ENCODE assay signal across 16 cellular contexts in genomic region chr4:24513718-24514117, GRCh38.
"Had no signal": no experiment of that assay in that cellular context is flagged by ENCODE, and none has a peak within 500 bp of the region (broad histone marks: within the 10 kb centered on the region; RNA-seq: fewer than 3 reads in every experiment).

No MANE protein-coding gene starts in this region.

- ATAC-seq: body of pancreas; foreskin keratinocyte; naive thymus-derived CD4-positive, alpha-beta T cell had no signal

- H3K9me3 Mint-ChIP-seq: activated CD4-positive, alpha-beta T cell treated with anti-CD3 and anti-CD28 coated beads, Interleukin-2, amount 10 ng/mL, durations not matched to agents 24 days and 14 days; activated naive CD4-positive, alpha-beta T cell treated with anti-CD3 and anti-CD28 coated beads, Interleukin-2, amount 50 U/mL, for 24 hours; endodermal cell; naive thymus-derived CD4-positive, alpha-beta T cell; stimulated activated naive CD8-positive, alpha-beta T cell treated with anti-CD3 and anti-CD28 coated beads, Interleukin-15, Interleukin-2, amounts not matched to agents 100 ng/mL and 50 ng/mL, for 24 hours had no signal

- H3K4me3 Mint-ChIP-seq: activated CD4-positive, alpha-beta T cell treated with anti-CD3 and anti-CD28 coated beads, Interleukin-2, amount 10 ng/mL, durations not matched to agents 24 days and 14 days; activated naive CD4-positive, alpha-beta T cell treated with anti-CD3 and anti-CD28 coated beads, Interleukin-2, amount 50 U/mL, for 24 hours; endodermal cell; naive thymus-derived CD4-positive, alpha-beta T cell; stimulated activated naive CD8-positive, alpha-beta T cell treated with anti-CD3 and anti-CD28 coated beads, Interleukin-15, Interleukin-2, amounts not matched to agents 100 ng/mL and 50 ng/mL, for 24 hours had no signal

- DNase-seq: activated CD4-positive, alpha-beta T cell treated with anti-CD3 and anti-CD28 coated beads, Interleukin-2, amount 10 ng/mL, durations not matched to agents 24 days and 14 days; activated CD8-positive, alpha-beta memory T cell treated with anti-CD3 and anti-CD28 coated beads, Interleukin-2, amount 50 U/mL, for 4 hours; activated effector memory CD4-positive, alpha-beta T cell treated with anti-CD3 and anti-CD28 coated beads, Interleukin-2, amount 50 U/mL, for 16 hours; activated T-cell treated with anti-CD3 and anti-CD28 coated beads, Interleukin-2, amount 50 U/mL, for 48 hours; body of pancreas; dorsolateral prefrontal cortex; endodermal cell; foreskin keratinocyte; mesenchymal stem cell; naive thymus-derived CD4-positive, alpha-beta T cell; stimulated activated CD4-positive, alpha-beta T cell treated with anti-CD3 and anti-CD28 coated beads, Interleukin-2, amount 100 ng/mL, for 24 hours; T1000; transverse colon; uterus had no signal

- H3K4me1 Mint-ChIP-seq: naive thymus-derived CD4-positive, alpha-beta T cell had no signal

- H3K27me3 Mint-ChIP-seq: activated CD4-positive, alpha-beta T cell treated with anti-CD3 and anti-CD28 coated beads, Interleukin-2, amount 10 ng/mL, durations not matched to agents 24 days and 14 days; activated naive CD4-positive, alpha-beta T cell treated with anti-CD3 and anti-CD28 coated beads, Interleukin-2, amount 50 U/mL, for 24 hours; naive thymus-derived CD4-positive, alpha-beta T cell; stimulated activated naive CD8-positive, alpha-beta T cell treated with anti-CD3 and anti-CD28 coated beads, Interleukin-15, Interleukin-2, amounts not matched to agents 100 ng/mL and 50 ng/mL, for 24 hours had no signal

- H3K27ac Mint-ChIP-seq: activated CD4-positive, alpha-beta T cell treated with anti-CD3 and anti-CD28 coated beads, Interleukin-2, amount 10 ng/mL, durations not matched to agents 24 days and 14 days; activated naive CD4-positive, alpha-beta T cell treated with anti-CD3 and anti-CD28 coated beads, Interleukin-2, amount 50 U/mL, for 24 hours; endodermal cell; naive thymus-derived CD4-positive, alpha-beta T cell; stimulated activated naive CD8-positive, alpha-beta T cell treated with anti-CD3 and anti-CD28 coated beads, Interleukin-15, Interleukin-2, amounts not matched to agents 100 ng/mL and 50 ng/mL, for 24 hours had no signal
